32 cellular contexts compared by ENCODE assay signal in genomic region chr15:34619151-34619550, GRCh38.
"Had no signal": no experiment of that assay in that cellular context is flagged by ENCODE, and none has a peak within 500 bp of the region (broad histone marks: within the 10 kb centered on the region; RNA-seq: fewer than 3 reads in every experiment).

No MANE protein-coding gene starts in this region.

- H3K4me1 ChIP-seq: adrenal gland, ascending aorta, body of pancreas, breast epithelium had no signal

- H3K36me3 ChIP-seq: adrenal gland, ascending aorta, brain microvascular endothelial cell, breast epithelium, cardiac muscle cell had no signal

- DNase-seq: activated effector memory CD4-positive, alpha-beta T cell treated with anti-CD3 and anti-CD28 coated beads, Interleukin-2, amount 50 U/mL, for 16 hours; activated effector memory CD4-positive, alpha-beta T cell treated with Interleukin-2 at 50 U/mL for 16 hours; activated gamma-delta T cell; activated gamma-delta T cell treated with Interleukin-2 at 50 U/mL for 16 hours; activated naive CD4-positive, alpha-beta T cell; activated naive CD4-positive, alpha-beta T cell treated with anti-CD3 and anti-CD28 coated beads for 36 hours; activated naive CD4-positive, alpha-beta T cell treated with anti-CD3 and anti-CD28 coated beads, Interleukin-2, amount 10 ng/mL, durations not matched to agents 7 days and 5 days; activated naive CD4-positive, alpha-beta T cell treated with anti-CD3 and anti-CD28 coated beads, Interleukin-2, amount 50 U/mL, for 16 hours; activated naive CD4-positive, alpha-beta T cell treated with Interleukin-2 at 50 U/mL for 16 hours; activated naive CD8-positive, alpha-beta T cell treated with anti-CD3 and anti-CD28 coated beads for 36 hours; activated naive CD8-positive, alpha-beta T cell treated with anti-CD3 and anti-CD28 coated beads, Interleukin-2, amount 10 ng/mL, durations not matched to agents 7 days and 5 days; activated naive CD8-positive, alpha-beta T cell treated with anti-CD3 and anti-CD28 coated beads, Interleukin-2, amount 50 U/mL, for 24 hours; activated T-cell treated with anti-CD3 and anti-CD28 coated beads, Interleukin-2, amount 50 U/mL, for 1 hour; activated T-cell treated with anti-CD3 and anti-CD28 coated beads, Interleukin-2, amount 50 U/mL, for 24 hours; activated T-cell treated with anti-CD3 and anti-CD28 coated beads, Interleukin-2, amount 50 U/mL, for 4 hours; activated T-cell treated with anti-CD3 and anti-CD28 coated beads, Interleukin-2, amount 50 U/mL, for 48 hours; activated T-cell treated with anti-CD3 and anti-CD28 coated beads, Interleukin-2, amount 50 U/mL, for 72 hours; adrenal gland; amniotic stem cell; amygdala; anterior cingulate cortex; aorta; body of pancreas; brain microvascular endothelial cell; caudate nucleus; central memory CD4-positive, alpha-beta T cell; cerebellar nuclear complex had no signal

- ATAC-seq: activated naive CD4-positive, alpha-beta T cell treated with anti-CD3 and anti-CD28 coated beads, Interleukin-2, amount 50 U/mL, for 72 hours; activated naive CD8-positive, alpha-beta T cell treated with anti-CD3 and anti-CD28 coated beads, Interleukin-2, amount 50 U/mL, for 24 hours; activated T-cell treated with anti-CD3 and anti-CD28 coated beads, Interleukin-2, amount 50 U/mL, for 4 hours; activated T-cell treated with anti-CD3 and anti-CD28 coated beads, Interleukin-2, amount 50 U/mL, for 72 hours; activated T-helper 17 cell treated with anti-CD3 and anti-CD28 coated beads, Interleukin-2, amount 50 U/mL, for 72 hours; body of pancreas had no signal

- H3K27me3 ChIP-seq: ascending aorta, body of pancreas, brain microvascular endothelial cell, breast epithelium had no signal

- H3K4me3 ChIP-seq: adrenal gland, ascending aorta, body of pancreas, breast epithelium, cardiac muscle cell had no signal

- H3K27ac ChIP-seq: adrenal gland, ascending aorta, body of pancreas, brain microvascular endothelial cell, breast epithelium, cardiac muscle cell had no signal

- H3K9me3 ChIP-seq: adrenal gland, ascending aorta, body of pancreas, breast epithelium had no signal
